In genomic region chr19:3185482-3186376, GRCh38 we compare ENCODE assay signal across 1 cellular context.
TF ChIP-seq lines count a peak whose summit lies in the region.

NCLN (plus strand) TSS chr19:3185930; CDS start chr19:3186031, 101 bp downstream.

TF ChIP-seq in HepG2, 621 proteins besides CTCF, POLR2A, EP300 and RAD21 (continued from another document and continues in another):
- TF ChIP-seq RAD51 (IDR thresholded peaks at IDR 0.05; ENCODE audit: borderline replicate concordance) (no peak), IRF9 (CRISPR knock-in tag; IDR thresholded peaks at IDR 0.05; ENCODE audit: borderline replicate concordance) (no peak), HNRNPLL (IDR thresholded peaks at IDR 0.05; ENCODE audit: low read depth, low read length, poor library complexity, severe bottlenecking) (no peak), IKZF5 (CRISPR knock-in tag; IDR thresholded peaks at IDR 0.05) (no peak), ZNF570 (CRISPR knock-in tag; IDR thresholded peaks at IDR 0.05; ENCODE audit: borderline replicate concordance) (no peak), MATR3 (CRISPR knock-in tag; IDR thresholded peaks at IDR 0.05) (no peak), HDAC6 (IDR thresholded peaks at IDR 0.05; ENCODE audit: low read depth, low read length) (no peak), RERE (CRISPR knock-in tag; IDR thresholded peaks at IDR 0.05; ENCODE audit: low read depth) (no peak), POLR2AphosphoS2 (IDR thresholded peaks at IDR 0.05; ENCODE audit: low read depth, low read length) (no peak), ZNF792 (CRISPR knock-in tag; IDR thresholded peaks at IDR 0.05) (no peak), ZSCAN20 (CRISPR knock-in tag; IDR thresholded peaks at IDR 0.05; ENCODE audit: borderline replicate concordance) (no peak), ZBED4 (CRISPR knock-in tag; IDR thresholded peaks at IDR 0.05; ENCODE audit: borderline replicate concordance) (no peak), PTBP1 (IDR thresholded peaks at IDR 0.05; ENCODE audit: low read depth, low read length, poor library complexity, severe bottlenecking) (no peak), ZNF503 (CRISPR knock-in tag; IDR thresholded peaks at IDR 0.05) (peak; percentile 41; the same call in 1 of the 2 replicates), ZNF773 (CRISPR knock-in tag; IDR thresholded peaks at IDR 0.05; ENCODE audit: borderline replicate concordance) (no peak; the same call in 1 of the 2 replicates), ARNT2 (CRISPR knock-in tag; IDR thresholded peaks at IDR 0.05; ENCODE audit: low read depth) (no peak; the same call in 1 of the 2 replicates), TAF15 (IDR thresholded peaks at IDR 0.05; ENCODE audit: low read depth, low read length, poor library complexity, severe bottlenecking) (no peak), ZNF256 (CRISPR knock-in tag; conservative IDR thresholded peaks at IDR 0.05) (no peak), POGK (CRISPR knock-in tag; conservative IDR thresholded peaks at IDR 0.05) (no peak; the same call in 1 of the 2 replicates), ZNF235 (CRISPR knock-in tag; IDR thresholded peaks at IDR 0.05; ENCODE audit: borderline replicate concordance) (peak; percentile 54; the same call in 1 of the 2 replicates), GTF3A (CRISPR knock-in tag; conservative IDR thresholded peaks at IDR 0.05) (no peak), PPARG (CRISPR knock-in tag; conservative IDR thresholded peaks at IDR 0.05) (no peak), MEIS1 (CRISPR knock-in tag; IDR thresholded peaks at IDR 0.05; ENCODE audit: borderline replicate concordance) (peak; percentile 77; the same call in 1 of the 2 replicates), NFE2L2 (IDR thresholded peaks at IDR 0.05; ENCODE audit: low read length) (no peak), DMAP1 (CRISPR knock-in tag; IDR thresholded peaks at IDR 0.05) (no peak; the same call in 1 of the 2 replicates), ZNF619 (CRISPR knock-in tag; IDR thresholded peaks at IDR 0.05) (no peak; the same call in 1 of the 2 replicates), ZNF740 (CRISPR knock-in tag; IDR thresholded peaks at IDR 0.05) (no peak), CEBPG (CRISPR knock-in tag; IDR thresholded peaks at IDR 0.05) (no peak), NFRKB (IDR thresholded peaks at IDR 0.05) (no peak), XRCC5 (optimal IDR thresholded peaks at IDR 0.05; ENCODE audit: low read length) (peak; percentile 7), FOXO1 (CRISPR knock-in tag; IDR thresholded peaks at IDR 0.05) (no peak), ZBTB38 (CRISPR knock-in tag; IDR thresholded peaks at IDR 0.05) (no peak), MYNN (CRISPR knock-in tag; IDR thresholded peaks at IDR 0.05; ENCODE audit: low read depth) (0 out of 2 replicates have a peak, but pooled peaks have one; percentile 20), ZNF253 (CRISPR knock-in tag; IDR thresholded peaks at IDR 0.05; ENCODE audit: borderline replicate concordance) (no peak), ZNF101 (CRISPR knock-in tag; IDR thresholded peaks at IDR 0.05; ENCODE audit: borderline replicate concordance, low read depth) (no peak), ZNF30 (CRISPR knock-in tag; IDR thresholded peaks at IDR 0.05) (no peak), KLF16 (CRISPR knock-in tag; IDR thresholded peaks at IDR 0.05) (no peak; a peak in 1 of 4 replicates), ZMAT3 (CRISPR knock-in tag; conservative IDR thresholded peaks at IDR 0.05) (no peak), ZNF839 (CRISPR knock-in tag; IDR thresholded peaks at IDR 0.05; ENCODE audit: borderline replicate concordance) (peak; percentile 64; the same call in 1 of the 2 replicates), ZNF704 (CRISPR knock-in tag; IDR thresholded peaks at IDR 0.05; ENCODE audit: borderline replicate concordance) (peak; percentile 31; the same call in 1 of the 2 replicates), RBFOX2 (IDR thresholded peaks at IDR 0.05; ENCODE audit: low read depth, low read length) (peak; percentile 82), NFKB2 (CRISPR knock-in tag; IDR thresholded peaks at IDR 0.05; ENCODE audit: borderline replicate concordance) (peak; percentile 78; the same call in 1 of the 2 replicates), ZNF496 (CRISPR knock-in tag; IDR thresholded peaks at IDR 0.05; ENCODE audit: insufficient replicate concordance) (no peak), ZBTB7B (CRISPR knock-in tag; IDR thresholded peaks at IDR 0.05) (no peak), NFIB (CRISPR knock-in tag; IDR thresholded peaks at IDR 0.05; ENCODE audit: borderline replicate concordance) (no peak), ELK4 (CRISPR knock-in tag; IDR thresholded peaks at IDR 0.05; ENCODE audit: borderline replicate concordance) (no peak), ZNF562 (CRISPR knock-in tag; IDR thresholded peaks at IDR 0.05; ENCODE audit: borderline replicate concordance) (no peak), JUN (CRISPR knock-in tag; IDR thresholded peaks at IDR 0.05) (no peak), ZNF225 (CRISPR knock-in tag; IDR thresholded peaks at IDR 0.05) (no peak), TMF1 (CRISPR knock-in tag; IDR thresholded peaks at IDR 0.05; ENCODE audit: low read depth) (no peak; the same call in 1 of the 2 replicates), SMARCE1 (IDR thresholded peaks at IDR 0.05; ENCODE audit: borderline replicate concordance) (no peak)
